Comparison of ENCODE assay signal across 9 cellular contexts in the genomic region with DNA sequence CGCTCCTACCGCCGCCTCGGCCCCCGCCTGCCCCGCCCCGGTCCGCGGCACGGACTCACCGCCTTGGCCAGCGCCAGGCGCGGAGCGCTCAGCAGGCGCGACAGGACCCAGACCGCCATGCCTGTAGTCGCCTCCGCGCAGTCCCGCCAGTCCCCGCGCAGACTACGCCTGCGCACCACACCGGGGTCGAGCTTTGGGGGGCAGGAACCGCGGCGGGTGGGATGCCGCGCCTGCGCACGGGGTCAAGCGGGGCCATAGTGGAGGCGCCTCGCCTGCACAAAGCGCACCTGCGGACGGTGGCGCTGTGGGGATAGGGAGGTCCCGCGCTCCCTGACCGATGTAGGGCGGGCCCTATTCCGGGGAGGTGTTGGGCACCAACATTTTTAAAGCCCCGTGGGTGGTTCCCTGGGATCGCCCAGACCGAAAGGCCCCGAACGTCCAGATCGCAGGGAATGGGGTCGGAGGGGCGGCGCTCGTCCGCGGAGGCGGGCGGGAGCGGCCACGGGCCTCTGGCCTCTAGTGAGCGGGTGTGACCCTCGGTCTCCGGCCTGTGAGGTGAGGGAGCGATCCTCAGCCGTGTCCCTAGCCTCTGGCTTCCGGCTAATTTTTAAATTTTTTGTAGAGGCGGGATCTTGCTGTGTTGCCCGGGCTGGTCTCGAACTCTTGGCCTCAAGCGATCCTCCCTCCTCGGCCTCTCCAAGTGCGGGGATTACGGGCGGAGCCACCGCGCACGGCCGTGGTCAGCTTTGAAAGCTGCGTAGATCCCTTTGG.
DNase-seq lines count a peak whose midpoint lies in the region; ATAC-seq and TF ChIP-seq lines count a peak whose summit lies in the region.
"Had no signal": no experiment of that assay in that cellular context is flagged by ENCODE, and none has a peak within 500 bp of the region (broad histone marks: within the 10 kb centered on the region; RNA-seq: fewer than 3 reads in every experiment).

No MANE protein-coding gene starts in this region.

- H3K36me3 ChIP-seq in BLaER1 (peaks cover 22% of the 10 kb centered on the region), right atrium auricular region (no peaks in the 10 kb centered on the region), vagina (no peaks in the 10 kb centered on the region)

- H3K9ac ChIP-seq in BLaER1, result peak overlapping the region; percentile 84

- TF ChIP-seq POLR2A in vagina (IDR thresholded peaks at IDR 0.05), result no peak

- peak overlapping the region; percentile 93 for H3K4me2 ChIP-seq in BLaER1
- H3K4me2 ChIP-seq: PC-9 had no signal

- H3K27me3 Mint-ChIP-seq in activated naive CD8-positive, alpha-beta T cell, result no peaks in the 10 kb centered on the region

- H3K4me1 ChIP-seq in BLaER1, result peaks cover 21% of the 10 kb centered on the region
- peaks cover 0 to 6% of the 10 kb centered on the region in 2 donors for H3K4me1 ChIP-seq in right atrium auricular region
- peaks cover 7% of the 10 kb centered on the region for H3K4me1 ChIP-seq in vagina

- POLR2A ChIA-PET in RWPE1 (lab: Yijun Ruan, JAX; ENCODE audit: low non-redundant PET), result no interaction called here

- H3K9me3 Mint-ChIP-seq in activated naive CD8-positive, alpha-beta T cell (ENCODE audit: low read depth), result no peaks in the 10 kb centered on the region

- H3K4me3 ChIP-seq in BLaER1, result peak overlapping the region; percentile 80
- peak overlapping the region; percentile 65 to 66 for H3K4me3 ChIP-seq in right atrium auricular region
- H3K4me3 ChIP-seq in vagina, result peak overlapping the region; percentile 51 to 78
- H3K4me3 ChIP-seq: PC-9 had no signal

- CTCF ChIA-PET in RWPE1 (lab: Yijun Ruan, JAX), result interaction anchor here (0.6 to 0.7 kb wide), 3 partner anchors 10 to 194 kb away, joined by 3 to 4 read pairs (median 4); no protein-coding TSS in a partner anchor

- intact Hi-C loops in vagina (cut with DNase I), result no loop called here

- H3K4me3 Mint-ChIP-seq in activated naive CD8-positive, alpha-beta T cell, result peak overlapping the region; percentile 79

- H3K27ac Mint-ChIP-seq in activated naive CD8-positive, alpha-beta T cell, result peak overlapping the region; percentile 28

- peaks cover 2% of the 10 kb centered on the region for H3K36me3 Mint-ChIP-seq in activated naive CD8-positive, alpha-beta T cell

- no peaks in the 10 kb centered on the region for H3K9me3 ChIP-seq in BLaER1
- no peaks in the 10 kb centered on the region for H3K9me3 ChIP-seq in right atrium auricular region
- no peaks in the 10 kb centered on the region for H3K9me3 ChIP-seq in vagina

- H3K27me3 ChIP-seq in BLaER1 (no peaks in the 10 kb centered on the region), right atrium auricular region (no peaks in the 10 kb centered on the region), vagina (no peaks in the 10 kb centered on the region)

- TF ChIP-seq CTCF in RWPE1 (conservative IDR thresholded peaks at IDR 0.05; ENCODE audit: low read depth) (peak; percentile 71), right atrium auricular region (IDR thresholded peaks at IDR 0.05) (peak; percentile 15 to 60), vagina (IDR thresholded peaks at IDR 0.05) (peak in 1 of 3 experiments; percentile 16)

- H4K20me1 ChIP-seq in BLaER1, result no peaks in the 10 kb centered on the region

- ATAC-seq in HG03432 (IDR thresholded peaks at IDR 0.05; ENCODE audit: unreplicated experiment), result peak; percentile 92

- H3K4me1 Mint-ChIP-seq in activated naive CD8-positive, alpha-beta T cell (ENCODE audit: low read depth), result peaks cover 19% of the 10 kb centered on the region

- peak; percentile 90 for DNase-seq in GM19238 (ENCODE audit: insufficient read length, low spot score)
- DNase-seq in RWPE1 (ENCODE audit: low spot score), result peak; percentile 52
- DNase-seq in right atrium auricular region (ENCODE audit: low spot score), result no peak
- peak; percentile 72 for DNase-seq in putamen (ENCODE audit: low spot score)
- DNase-seq in vagina (ENCODE audit: extremely low spot score in 2 of 2), result no peak

- H3K27ac ChIP-seq in BLaER1, result peak overlapping the region; percentile 83
- H3K27ac ChIP-seq in RWPE1, result peak overlapping the region; percentile 56
- H3K27ac ChIP-seq in right atrium auricular region, result peak overlapping the region; percentile 80 to 86
- H3K27ac ChIP-seq in vagina, result peak overlapping the region; percentile 66
- H3K27ac ChIP-seq: PC-9 had no signal

Comparison
In these comparisons a context has a peak if more than half of its experiments do, and no peak if none do; other contexts are left out.
1. DNase-seq: peak in GM19238 (single experiment), RWPE1 (single experiment) and putamen (single experiment); none in right atrium auricular region (single experiment) and vagina (0 of 2).
2. Peak in every context shown above with its lines, with median percentiles within 50 percentile points of each other: H3K27ac ChIP-seq and H3K4me3 ChIP-seq.